ENCODE assay signal across 9 cellular contexts in the genomic region with DNA sequence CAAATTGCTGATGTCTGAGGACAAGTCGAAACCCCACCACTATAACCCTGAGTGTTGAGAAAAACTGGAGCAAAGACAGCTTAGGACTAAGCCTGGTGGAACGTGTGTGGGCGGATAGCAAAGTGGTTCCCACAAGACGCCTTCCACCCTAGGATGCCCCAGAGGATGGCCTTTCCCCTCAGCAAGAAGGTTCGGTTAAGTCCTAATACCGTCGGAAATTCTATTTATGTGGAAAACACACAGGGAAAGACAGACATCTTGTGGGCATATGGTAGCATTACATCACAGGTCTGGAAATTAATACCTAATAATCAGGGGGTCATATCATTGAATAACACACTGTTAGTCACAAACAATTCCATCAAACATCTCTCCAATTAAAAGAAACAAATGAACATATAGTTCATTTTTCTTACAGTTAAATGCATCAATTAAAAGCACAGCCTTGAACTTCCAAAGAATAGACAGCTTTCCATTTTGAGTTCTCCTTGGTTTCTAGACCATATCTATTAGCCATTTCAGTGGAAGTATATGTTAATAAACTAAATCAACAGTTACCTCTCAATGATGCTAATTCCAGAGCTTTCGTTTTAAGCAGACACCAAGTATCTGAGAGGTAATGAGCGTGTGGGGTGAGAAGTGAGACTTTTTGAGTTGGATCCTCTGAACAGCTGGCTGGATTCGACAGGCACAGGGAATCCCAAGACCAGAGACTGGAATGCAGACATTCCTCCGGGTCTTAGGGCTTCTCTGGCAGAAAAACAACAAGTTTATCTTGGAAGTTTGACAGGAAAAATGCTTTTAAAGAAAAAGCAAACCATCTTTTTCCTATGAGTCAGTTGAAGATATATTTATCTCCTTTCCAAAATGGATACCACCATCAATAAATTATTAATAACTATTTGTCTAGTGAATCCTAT. TPM values are rescaled to one million over a fixed set of nuclear protein-coding genes. Genes with fewer than 3 reads are reported as not detected.
A peak's percentile ranks its signal among the peaks of the same experiment; 100 is the strongest.
DNase-seq lines count a peak whose midpoint lies in the region; ATAC-seq and TF ChIP-seq lines count a peak whose summit lies in the region.
"Had no signal": no experiment of that assay in that cellular context is flagged by ENCODE, and none has a peak within 500 bp of the region (broad histone marks: within the 10 kb centered on the region; RNA-seq: fewer than 3 reads in every experiment).

No MANE protein-coding gene starts in this region.

- H3K9me3 Mint-ChIP-seq in T-helper 2 cell treated with Interferon-gamma antibody and Interleukin-4, amounts not matched to agents 5 μg/mL and 100 μg/mL, for 36 hours: no peaks in the 10 kb centered on the region

- peak; percentile 19 for DNase-seq in DMS114 treated with DMSO at 0.1 percent for 48 hours (lab: John Stamatoyannopoulos, UW; ENCODE audit: unreplicated experiment)
- no peak for DNase-seq in Peyer's patch
- DNase-seq in epidermal melanocyte (ENCODE audit: insufficient read length, low spot score): peak; percentile 66
- peak; percentile 51 for DNase-seq in pons (ENCODE audit: low spot score)
- no peak for DNase-seq in T-helper 2 cell treated with Interferon-gamma antibody and Interleukin-4, amounts not matched to agents 5 μg/mL and 100 μg/mL, for 36 hours (ENCODE audit: low spot score)
- no peak for DNase-seq in activated T-cell treated with anti-CD3 and anti-CD28 coated beads, Interleukin-2, amount 50 U/mL, for 48 hours

- H3K27me3 ChIP-seq in Peyer's patch: no peaks in the 10 kb centered on the region

- no peak overlapping the region for H3K4me3 Mint-ChIP-seq in T-helper 2 cell treated with Interferon-gamma antibody and Interleukin-4, amounts not matched to agents 5 μg/mL and 100 μg/mL, for 36 hours

- no peaks in the 10 kb centered on the region for H3K9me3 ChIP-seq in Peyer's patch

- H3K4me1 ChIP-seq in Peyer's patch: peaks cover 0 to 23% (median 14%) of the 10 kb centered on the region in 4 donors

- no peak for ATAC-seq in GM21423 (IDR thresholded peaks at IDR 0.05; ENCODE audit: unreplicated experiment)

- TF ChIP-seq POLR2A in Peyer's patch (IDR thresholded peaks at IDR 0.05): no peak

- peak; percentile 78 for TF ChIP-seq RAD21 in Ishikawa (IDR thresholded peaks at IDR 0.05; ENCODE audit: low read depth)

- no peaks in the 10 kb centered on the region for H3K36me3 ChIP-seq in Peyer's patch

- peak overlapping the region in 1 of 4 donors; percentile 1 for H3K27ac ChIP-seq in Peyer's patch
- H3K27ac ChIP-seq: skin epidermis had no signal

- no peaks in the 10 kb centered on the region for H3K27me3 Mint-ChIP-seq in T-helper 2 cell treated with Interferon-gamma antibody and Interleukin-4, amounts not matched to agents 5 μg/mL and 100 μg/mL, for 36 hours (ENCODE audit: low read depth)

- H3K27ac Mint-ChIP-seq in T-helper 2 cell treated with Interferon-gamma antibody and Interleukin-4, amounts not matched to agents 5 μg/mL and 100 μg/mL, for 36 hours: no peak overlapping the region

- peaks cover 18% of the 10 kb centered on the region for H3K4me1 Mint-ChIP-seq in T-helper 2 cell treated with Interferon-gamma antibody and Interleukin-4, amounts not matched to agents 5 μg/mL and 100 μg/mL, for 36 hours (ENCODE audit: low read depth)

- peak; percentile 37 to 83 (median 72) for TF ChIP-seq CTCF in Peyer's patch (IDR thresholded peaks at IDR 0.05)

- TF ChIP-seq EP300 in Ishikawa (IDR thresholded peaks at IDR 0.05; ENCODE audit: borderline replicate concordance): no peak

- H3K4me3 ChIP-seq in Peyer's patch: peak overlapping the region in 1 of 4 donors; percentile 16
- H3K4me3 ChIP-seq: skin epidermis had no signal

- H3K36me3 Mint-ChIP-seq in T-helper 2 cell treated with Interferon-gamma antibody and Interleukin-4, amounts not matched to agents 5 μg/mL and 100 μg/mL, for 36 hours (ENCODE audit: low read depth): no peaks in the 10 kb centered on the region

TF ChIP-seq in Ishikawa, 13 proteins besides CTCF, POLR2A, EP300 and RAD21:
- TF ChIP-seq TEAD4 (IDR thresholded peaks at IDR 0.05): no peak
- TF ChIP-seq TCF12 (IDR thresholded peaks at IDR 0.05; ENCODE audit: low read depth): no peak
- no peak for TF ChIP-seq TAF1 (IDR thresholded peaks at IDR 0.05; ENCODE audit: low read depth)
- no peak for TF ChIP-seq NFIC (IDR thresholded peaks at IDR 0.05)
- TF ChIP-seq, protein P1, sequence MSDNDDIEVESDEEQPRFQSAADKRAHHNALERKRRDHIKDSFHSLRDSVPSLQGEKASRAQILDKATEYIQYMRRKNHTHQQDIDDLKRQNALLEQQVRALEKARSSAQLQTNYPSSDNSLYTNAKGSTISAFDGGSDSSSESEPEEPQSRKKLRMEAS (IDR thresholded peaks at IDR 0.05): no peak

RNA-seq across cellular contexts. Expression of a gene that starts 2.9 kb away (rescaled TPM):
- 10 to 100 TPM; 21.8 to 55.3 (median 24.9) TPM for total RNA-seq in Peyer's patch

Comparison
In these comparisons a context has a peak if more than half of its experiments do, and no peak if none do; other contexts are left out.
1. DNase-seq: peak in DMS114 treated with DMSO at 0.1 percent for 48 hours (single experiment), epidermal melanocyte (single experiment) and pons (single experiment); none in Peyer's patch (0 of 3), T-helper 2 cell treated with Interferon-gamma antibody and Interleukin-4, amounts not matched to agents 5 μg/mL and 100 μg/mL, for 36 hours (single experiment) and activated T-cell treated with anti-CD3 and anti-CD28 coated beads, Interleukin-2, amount 50 U/mL, for 48 hours (0 of 2).